8 cellular contexts compared by ENCODE assay signal in the genomic region with DNA sequence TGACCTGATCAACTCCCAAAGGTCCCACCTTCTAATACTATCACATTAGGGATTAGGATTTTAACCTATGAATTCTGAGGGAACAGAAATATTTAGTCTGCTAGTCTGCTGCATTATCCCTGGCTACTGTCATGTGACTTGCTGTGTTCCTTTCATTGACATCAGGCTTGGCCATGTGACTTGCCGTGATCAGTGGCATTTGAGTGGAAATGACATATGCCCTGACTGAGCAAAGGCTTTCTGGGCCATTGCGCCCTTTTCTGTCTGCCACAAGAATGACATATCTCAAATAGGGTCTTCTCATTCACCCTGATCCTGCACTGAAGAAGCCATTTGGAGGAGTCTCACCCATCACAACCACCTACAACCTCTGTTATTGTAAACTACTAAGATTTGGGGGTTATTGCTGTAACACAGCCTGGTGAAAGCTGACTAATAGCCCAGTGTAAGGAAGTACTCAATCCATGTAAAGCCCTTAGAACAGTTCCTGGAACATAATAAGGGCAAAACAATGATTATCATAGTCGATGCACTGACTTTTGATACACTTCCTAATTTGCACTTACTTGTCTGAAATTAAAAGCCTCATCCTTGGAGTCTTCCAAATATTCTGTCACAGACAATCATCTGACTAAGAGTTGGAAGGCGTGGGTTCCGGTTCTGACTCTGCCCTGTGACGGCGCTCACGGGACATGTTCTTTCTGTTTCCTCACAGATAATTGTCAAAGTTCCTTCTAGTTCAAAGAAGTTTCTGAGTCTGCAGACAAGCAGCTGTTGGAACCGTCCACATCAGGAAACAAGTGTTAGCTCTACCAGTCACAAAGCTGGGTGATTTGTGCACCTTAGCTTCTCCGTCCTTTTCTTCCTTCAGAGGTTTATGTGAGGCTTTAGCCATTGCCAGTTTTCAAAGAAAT. TPM values are rescaled to one million over a fixed set of nuclear protein-coding genes. Genes with fewer than 3 reads are reported as not detected.
DNase-seq lines count a peak whose midpoint lies in the region; ATAC-seq and TF ChIP-seq lines count a peak whose summit lies in the region.

No MANE protein-coding gene starts in this region.

- H3K9me3 Mint-ChIP-seq in chondrocyte (ENCODE audit: low read depth): no peaks in the 10 kb centered on the region

- intact Hi-C loops in left ventricle myocardium inferior (cut with micrococcal nuclease): no loop called here

- no peaks in the 10 kb centered on the region for H3K36me3 Mint-ChIP-seq in chondrocyte (ENCODE audit: low read depth)

- H3K4me3 Mint-ChIP-seq in chondrocyte (ENCODE audit: unreplicated experiment): no peak overlapping the region

- no peak for TF ChIP-seq CTCF in GM20000 (IDR thresholded peaks at IDR 0.05; ENCODE audit: extremely low read depth, missing control alignments)
- TF ChIP-seq CTCF in Loucy (conservative IDR thresholded peaks at IDR 0.05; ENCODE audit: low read length): no peak; the same call in 1 of the 2 replicates
- no peak for TF ChIP-seq CTCF in left ventricle myocardium inferior (IDR thresholded peaks at IDR 0.05; ENCODE audit: borderline replicate concordance)
- TF ChIP-seq CTCF in chondrocyte (IDR thresholded peaks at IDR 0.05): no peak
- TF ChIP-seq CTCF in foreskin fibroblast (IDR thresholded peaks at IDR 0.05; ENCODE audit: low read depth, low read length): no peak

- H3K27ac ChIP-seq in left ventricle myocardium inferior (replicated peaks): peak overlapping the region; percentile 73

- no peak overlapping the region for H3K27ac Mint-ChIP-seq in chondrocyte (ENCODE audit: unreplicated experiment)

- H3K36me3 ChIP-seq in Loucy (ENCODE audit: insufficient read depth, low read length) (no peaks in the 10 kb centered on the region), left ventricle myocardium inferior (no peaks in the 10 kb centered on the region)

- no peak for ATAC-seq in HG03108 (IDR thresholded peaks at IDR 0.05; ENCODE audit: unreplicated experiment)

- no peaks in the 10 kb centered on the region for H3K27me3 ChIP-seq in Loucy (ENCODE audit: insufficient read depth, low read length, poor library complexity, severe bottlenecking)
- no peaks in the 10 kb centered on the region for H3K27me3 ChIP-seq in left ventricle myocardium inferior (ENCODE audit: low read depth)

- no peaks in the 10 kb centered on the region for H3K9me2 ChIP-seq in Loucy (replicated peaks; ENCODE audit: low read depth, low read length)

- H4K20me1 ChIP-seq in Loucy (ENCODE audit: insufficient read depth, low read length, poor library complexity, severe bottlenecking): no peaks in the 10 kb centered on the region

- H3F3A ChIP-seq in Loucy (ENCODE audit: low read depth): peaks cover 13% of the 10 kb centered on the region

- H3K4me1 ChIP-seq in Loucy (ENCODE audit: insufficient read depth, low read length, poor library complexity, severe bottlenecking): peaks cover 59% of the 10 kb centered on the region
- peaks cover 13% of the 10 kb centered on the region for H3K4me1 ChIP-seq in left ventricle myocardium inferior

- H3K27me3 Mint-ChIP-seq in chondrocyte (ENCODE audit: low read depth): peaks cover 22% of the 10 kb centered on the region

- H3K9ac ChIP-seq in Loucy (ENCODE audit: low read depth, low read length, poor library complexity, severe bottlenecking): peak overlapping the region; percentile 81

- H3K9me3 ChIP-seq in Loucy (ENCODE audit: insufficient read depth, low read depth, low read length) (no peaks in the 10 kb centered on the region), left ventricle myocardium inferior (replicated peaks) (no peaks in the 10 kb centered on the region)

- peak; percentile 20 for DNase-seq in GM20000 (ENCODE audit: low spot score)
- peak; percentile 64 for DNase-seq in activated T-cell treated with anti-CD3 and anti-CD28 coated beads, Interleukin-2, amount 50 U/mL, for 1 hour
- peak; percentile 65 for DNase-seq in left ventricle myocardium inferior
- DNase-seq in stimulated activated CD4-positive, alpha-beta T cell treated with anti-CD3 and anti-CD28 coated beads, TNF-alpha, amount 100 ng/mL, for 24 hours (ENCODE audit: low read depth in 3 of 3): peak; percentile 43 to 56 (median 56)
- no peak for DNase-seq in chondrocyte (ENCODE audit: low spot score)
- no peak for DNase-seq in foreskin fibroblast

- H3K79me2 ChIP-seq in Loucy (ENCODE audit: insufficient read depth, low read length): no peaks in the 10 kb centered on the region

- H3K4me2 ChIP-seq in Loucy (ENCODE audit: low read depth, low read length, poor library complexity, severe bottlenecking): peak overlapping the region; percentile 79

- H3K4me1 Mint-ChIP-seq in chondrocyte (ENCODE audit: low read depth): peaks cover 10% of the 10 kb centered on the region

- peak overlapping the region; percentile 38 for H2AFZ ChIP-seq in Loucy (ENCODE audit: low read length)

- H3K4me3 ChIP-seq in Loucy (ENCODE audit: low read length, poor library complexity, severe bottlenecking) (peak overlapping the region; percentile 69), left ventricle myocardium inferior (peak overlapping the region; percentile 19), foreskin fibroblast (ENCODE audit: low read depth in 1 of 2, low read length in 2 of 2) (no peak overlapping the region)

RNA-seq across cellular contexts. Expression of a gene that starts 33.2 kb away (rescaled TPM):
- total RNA-seq in left ventricle myocardium inferior (4.3 TPM), chondrocyte (2.3 to 5.6 TPM (median 2.5 TPM) in 3 replicates)

Comparison
In these comparisons a context has a peak if more than half of its experiments do, and no peak if none do; other contexts are left out.
1. DNase-seq: peak in GM20000 (single experiment), activated T-cell treated with anti-CD3 and anti-CD28 coated beads, Interleukin-2, amount 50 U/mL, for 1 hour (single experiment), left ventricle myocardium inferior (single experiment) and stimulated activated CD4-positive, alpha-beta T cell treated with anti-CD3 and anti-CD28 coated beads, TNF-alpha, amount 100 ng/mL, for 24 hours (3 of 3); none in chondrocyte (single experiment) and foreskin fibroblast (0 of 2).
2. H3K4me3 ChIP-seq: peak in Loucy (single experiment) and left ventricle myocardium inferior (single experiment); none in foreskin fibroblast (0 of 2).